ENCODE assay signal across 16 cellular contexts in the genomic region with DNA sequence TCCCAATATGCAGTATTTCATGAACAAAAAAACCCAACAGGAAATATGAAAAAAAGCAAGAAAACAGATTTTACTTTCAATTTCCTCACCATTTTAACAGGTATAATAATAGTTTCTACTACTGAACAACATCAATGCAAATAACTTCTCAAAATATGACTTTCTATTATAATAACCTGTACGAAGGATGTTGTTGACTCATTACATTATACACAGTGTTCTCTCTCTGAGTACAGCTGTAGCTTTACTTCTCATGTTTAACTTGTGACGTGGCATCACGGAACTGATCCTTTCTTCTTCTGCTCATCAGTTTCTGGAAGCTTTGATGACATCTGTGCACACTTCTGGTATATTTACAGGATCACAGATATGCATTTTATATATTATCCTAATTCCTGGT. TPM values are rescaled to one million over a fixed set of nuclear protein-coding genes. Genes with fewer than 3 reads are reported as not detected.
DNase-seq lines count a peak whose midpoint lies in the region; ATAC-seq, FAIRE-seq and TF ChIP-seq lines count a peak whose summit lies in the region.
"Had no signal": no experiment of that assay in that cellular context is flagged by ENCODE, and none has a peak within 500 bp of the region (broad histone marks: within the 10 kb centered on the region; RNA-seq: fewer than 3 reads in every experiment).

No MANE protein-coding gene starts in this region.

- no peak for TF ChIP-seq CTCF in spleen (IDR thresholded peaks at IDR 0.05 in 8 of 11, conservative IDR thresholded peaks at IDR 0.05 in 3 of 11)

- peaks cover 78% of the 10 kb centered on the region for H3K36me3 Mint-ChIP-seq in activated T-cell treated with anti-CD3 and anti-CD28 coated beads, Interleukin-2, amount 50 U/mL, for 24 hours (ENCODE audit: low read depth)
- peaks cover 49% of the 10 kb centered on the region for H3K36me3 Mint-ChIP-seq in memory B cell

- H3K27ac ChIP-seq in spleen = peak overlapping the region in 3 of 8 donors; percentile 4 to 39 (median 18)
- H3K27ac ChIP-seq: KMS-11, skin epidermis had no signal

- H3K27me3 ChIP-seq in spleen (replicated peaks in 1 of 7) = no peaks in the 10 kb centered on the region

- H3K27ac Mint-ChIP-seq in activated T-cell treated with anti-CD3 and anti-CD28 coated beads, Interleukin-2, amount 50 U/mL, for 24 hours = peak overlapping the region; percentile 15
- peak overlapping the region; percentile 85 for H3K27ac Mint-ChIP-seq in memory B cell

- ATAC-seq in GM21528 (IDR thresholded peaks at IDR 0.05; ENCODE audit: low FRiP score, unreplicated experiment) (peak; percentile 87), HG03139 (IDR thresholded peaks at IDR 0.05; ENCODE audit: unreplicated experiment) (peak; percentile 88), memory B cell (ENCODE audit: low read depth) (peak; percentile 96)

- H3K9me3 Mint-ChIP-seq in activated T-cell treated with anti-CD3 and anti-CD28 coated beads, Interleukin-2, amount 50 U/mL, for 24 hours = no peaks in the 10 kb centered on the region
- H3K9me3 Mint-ChIP-seq in memory B cell = no peaks in the 10 kb centered on the region

- no peaks in the 10 kb centered on the region for H3K4me1 ChIP-seq in spleen

- H3K36me3 ChIP-seq in spleen = peaks cover 0 to 100% (median 85%) of the 10 kb centered on the region in 6 donors

- H3K4me3 Mint-ChIP-seq in activated T-cell treated with anti-CD3 and anti-CD28 coated beads, Interleukin-2, amount 50 U/mL, for 24 hours = no peak overlapping the region
- no peak overlapping the region for H3K4me3 Mint-ChIP-seq in memory B cell

- no peak for FAIRE-seq in H54 (lab: Jason Lieb, UNC)

- no peaks in the 10 kb centered on the region for H3K27me3 Mint-ChIP-seq in activated T-cell treated with anti-CD3 and anti-CD28 coated beads, Interleukin-2, amount 50 U/mL, for 24 hours
- no peaks in the 10 kb centered on the region for H3K27me3 Mint-ChIP-seq in memory B cell

- intact Hi-C loops in spleen (cut with DNase I; ENCODE audit: low total_unique reads) = no loop called here

- H3K4me3 ChIP-seq in spleen = no peak overlapping the region
- H3K4me3 ChIP-seq: skin epidermis had no signal

- TF ChIP-seq POLR2A in H54 (IDR thresholded peaks at IDR 0.05; ENCODE audit: low read depth, low read length) (no peak), spleen (IDR thresholded peaks at IDR 0.05) (no peak)

- DNase-seq in activated T-cell treated with anti-CD3 and anti-CD28 coated beads, Interleukin-2, amount 50 U/mL, for 24 hours = no peak
- DNase-seq in activated T-cell treated with anti-CD3 and anti-CD28 coated beads, Interleukin-2, amount 50 U/mL, for 1 hour = no peak
- DNase-seq in memory B cell (ENCODE audit: low spot score in 2 of 2) (peak in 1 of 2 donors; percentile 18), H54 (ENCODE audit: insufficient read length, low spot score) (no peak), spleen (no peak)
- DNase-seq in stimulated activated CD4-positive, alpha-beta T cell treated with anti-CD3 and anti-CD28 coated beads, Interleukin-4, amount 100 ng/mL, for 4 hours = no peak
- DNase-seq: central memory CD4-positive, alpha-beta T cell; foreskin melanocyte; mesendoderm; stimulated activated naive CD4-positive, alpha-beta T cell treated with Interleukin-2 at 50 U/mL for 16 hours had no signal

- H3K9me3 ChIP-seq in spleen = no peaks in the 10 kb centered on the region

- WGBS in spleen, 5 donors = 69 to 84% (median 82%) methylated on average over 3 of the region's 3 CpGs

- H3K4me1 Mint-ChIP-seq in activated T-cell treated with anti-CD3 and anti-CD28 coated beads, Interleukin-2, amount 50 U/mL, for 24 hours (ENCODE audit: low read depth) = peaks cover 6% of the 10 kb centered on the region
- H3K4me1 Mint-ChIP-seq in memory B cell = peaks cover 3% of the 10 kb centered on the region

RNA-seq across cellular contexts. Expression of gene FAM228A, which starts 40.0 kb away (rescaled TPM):
- 1 to 10 TPM in 4 of 7 donors, under 1 TPM in 3; 0.27 to 1.9 (median 1.2) TPM for total RNA-seq in spleen
- under 1 TPM; 0.21 to 0.80 (median 0.26) TPM for polyA plus RNA-seq in spleen
- total RNA-seq: A673, NCI-H460 had no signal
